In genomic region chrX:6500717-6501116, GRCh38 we compare ENCODE assay signal across 31 cellular contexts. TPM values are rescaled to one million over a fixed set of nuclear protein-coding genes. Genes with fewer than 3 reads are reported as not detected.
"Had no signal": no experiment of that assay in that cellular context is flagged by ENCODE, and none has a peak within 500 bp of the region (broad histone marks: within the 10 kb centered on the region; RNA-seq: fewer than 3 reads in every experiment).

No MANE protein-coding gene starts in this region.

- H3K9me3 ChIP-seq: suprapubic skin, testis, thoracic aorta, thyroid gland, tibial artery, tibial nerve, transverse colon, upper lobe of left lung, upper lobe of right lung, uterus, vagina had no signal

- H3K27ac ChIP-seq: stomach, suprapubic skin, testis, thoracic aorta, thyroid gland, tibial artery, tibial nerve, transverse colon, upper lobe of left lung, upper lobe of right lung, uterus, vagina had no signal

- H3K4me3 ChIP-seq: stomach, suprapubic skin, testis, thoracic aorta, thyroid gland, tibial artery, tibial nerve, transverse colon, upper lobe of left lung, upper lobe of right lung, uterus, vagina had no signal

- DNase-seq: stimulated activated CD4-positive, alpha-beta T cell treated with anti-CD3 and anti-CD28 coated beads, Interleukin-2, amount 100 ng/mL, for 48 hours; stimulated activated CD4-positive, alpha-beta T cell treated with anti-CD3 and anti-CD28 coated beads, Interleukin-4, amount 100 ng/mL, for 1 hour; stimulated activated CD4-positive, alpha-beta T cell treated with anti-CD3 and anti-CD28 coated beads, Interleukin-4, amount 100 ng/mL, for 24 hours; stimulated activated CD4-positive, alpha-beta T cell treated with anti-CD3 and anti-CD28 coated beads, Interleukin-4, amount 100 ng/mL, for 4 hours; stimulated activated CD8-positive, alpha-beta memory T cell treated with anti-CD3 and anti-CD28 coated beads, Interleukin-4, amount 100 ng/mL, for 48 hours; stimulated activated naive B cell treated with anti-CD40 and anti-IgM and Interleukin-4, amounts not matched to agents 10 μg/mL and 1 μg/mL and 100 μg/mL, for 72 hours; stimulated activated naive CD4-positive, alpha-beta T cell; stimulated activated naive CD4-positive, alpha-beta T cell treated with Interleukin-2 at 50 U/mL for 16 hours; stimulated activated naive CD8-positive, alpha-beta T cell treated with anti-CD3 and anti-CD28 coated beads, Interleukin-15, amount 100 ng/mL, for 72 hours; stimulated activated naive CD8-positive, alpha-beta T cell treated with anti-CD3 and anti-CD28 coated beads, Interleukin-15, Interleukin-2, amounts not matched to agents 100 U/mL and 50 U/mL, for 24 hours; stomach; substantia nigra; testis; thyroid gland; tibial artery; transverse colon; trophoblast cell; upper lobe of left lung; upper lobe of right lung; uterus had no signal

- FAIRE-seq: urothelium cell line had no signal

- ATAC-seq: stimulated activated effector memory CD8-positive, alpha-beta T cell treated with anti-CD3 and anti-CD28 coated beads, Interleukin-12 subunit alpha, Interleukin-12 subunit beta, amount 100 ng/mL, for 72 hours; stimulated activated memory B cell treated with anti-CD40 and anti-IgM and Interleukin-4, amounts not matched to agents 10 μg/mL and 1 μg/mL and 100 μg/mL, for 72 hours; stimulated activated naive B cell treated with anti-CD40 and anti-IgM and Interleukin-4, amounts not matched to agents 10 μg/mL and 1 μg/mL and 100 μg/mL, for 72 hours; stimulated activated naive CD8-positive, alpha-beta T cell treated with anti-CD3 and anti-CD28 coated beads, Interleukin-15, amount 100 ng/mL, for 72 hours; stimulated activated naive CD8-positive, alpha-beta T cell treated with anti-CD3 and anti-CD28 coated beads, Interleukin-15, Interleukin-2, amounts not matched to agents 100 U/mL and 50 U/mL, for 24 hours; upper lobe of right lung had no signal

- H3K4me1 ChIP-seq: stomach, suprapubic skin, testis, thyroid gland, tibial artery, tibial nerve, transverse colon, upper lobe of left lung, upper lobe of right lung, uterus, vagina had no signal

- H3K27me3 ChIP-seq: stomach, suprapubic skin, testis, thyroid gland, tibial artery, tibial nerve, transverse colon, upper lobe of left lung, upper lobe of right lung, uterus, vagina had no signal

- H3K36me3 ChIP-seq: stomach, suprapubic skin, thoracic aorta, thyroid gland, tibial artery, tibial nerve, transverse colon, upper lobe of left lung, upper lobe of right lung, uterus, vagina had no signal

RNA-seq across cellular contexts. Expression of gene VCX3A, which starts 34.2 kb away (rescaled TPM):
- total RNA-seq: stomach, subcutaneous adipose tissue, suprapubic skin, temporal lobe, thoracic aorta, tibial nerve, transverse colon, upper lobe of left lung, upper lobe of right lung, ureter, urinary bladder, uterus, vagina had no signal
- polyA plus RNA-seq: urinary bladder had no signal
